In the genomic region with DNA sequence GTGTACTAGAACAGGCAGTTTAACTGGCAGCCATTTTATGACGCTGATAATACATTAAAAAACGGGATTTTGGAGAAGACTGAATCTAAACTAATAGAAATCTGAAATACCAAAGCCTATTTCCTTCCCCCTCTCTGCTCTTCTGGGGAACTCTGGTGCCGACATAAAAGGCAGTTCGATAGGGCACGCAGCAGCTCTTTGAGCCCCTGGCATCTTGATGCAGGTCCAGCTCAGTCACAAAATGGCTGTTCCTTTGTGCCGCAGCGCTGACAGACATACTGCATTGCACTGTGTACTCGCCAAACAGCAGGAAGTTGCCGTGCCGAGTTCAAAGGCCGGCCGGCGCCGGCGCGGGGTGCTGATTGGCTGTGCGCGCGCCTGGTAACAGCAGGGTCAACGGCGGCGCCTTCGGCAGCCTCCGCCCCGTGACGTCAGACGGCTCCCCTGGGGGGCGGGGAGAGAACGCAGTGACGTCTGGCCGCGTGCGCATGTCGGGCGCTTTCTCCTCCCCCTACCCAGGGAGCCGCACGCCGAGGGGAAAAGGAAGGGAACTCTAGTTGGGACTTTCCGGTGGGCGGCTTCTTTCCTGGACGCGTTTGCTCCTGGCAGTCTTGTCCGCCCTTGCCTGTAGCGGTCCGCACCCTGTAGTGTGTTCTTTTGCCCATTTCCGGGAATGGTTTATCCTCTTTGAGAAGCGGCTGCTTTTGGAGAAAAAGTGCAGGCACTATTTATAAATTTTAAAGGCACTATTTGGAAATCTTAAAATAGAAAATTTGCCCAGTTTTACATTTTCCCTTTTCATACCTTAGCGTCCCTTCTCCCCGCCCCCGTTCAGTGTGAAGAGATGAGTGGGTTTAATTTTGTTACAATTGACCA, we compare ENCODE assay signal across 8 cellular contexts. TPM values are rescaled to one million over a fixed set of nuclear protein-coding genes. Genes with fewer than 3 reads are reported as not detected.
A peak's percentile ranks its signal among the peaks of the same experiment; 100 is the strongest.
DNase-seq lines count a peak whose midpoint lies in the region; ATAC-seq lines count a peak whose summit lies in the region.

No MANE protein-coding gene starts in this region.

- H3K27me3 Mint-ChIP-seq in effector memory CD8-positive, alpha-beta T cell, result no peaks in the 10 kb centered on the region
- no peaks in the 10 kb centered on the region for H3K27me3 Mint-ChIP-seq in memory B cell

- peaks cover 82% of the 10 kb centered on the region for H3K36me3 Mint-ChIP-seq in effector memory CD8-positive, alpha-beta T cell (ENCODE audit: insufficient read depth)
- H3K36me3 Mint-ChIP-seq in memory B cell, result peaks cover 20% of the 10 kb centered on the region

- ATAC-seq in GM21367 (IDR thresholded peaks at IDR 0.05; ENCODE audit: unreplicated experiment) (peak; percentile 74), memory B cell (ENCODE audit: low read depth) (peak; percentile 81)
- peak; percentile 85 for ATAC-seq in effector memory CD8-positive, alpha-beta T cell (replicated peaks)

- peak; percentile 99 for DNase-seq in COR-L47 (lab: John Stamatoyannopoulos, UW)
- peak; percentile 99 for DNase-seq in HT1080 (ENCODE audit: low read depth)
- DNase-seq in NOMO-1 (lab: John Stamatoyannopoulos, UW; ENCODE audit: unreplicated experiment in 2 of 2), result peak; percentile 98 to 99
- peak; percentile 97 to 99 (median 98) for DNase-seq in activated CD8-positive, alpha-beta memory T cell treated with anti-CD3 and anti-CD28 coated beads for 48 hours (ENCODE audit: low read depth in 2 of 3, low spot score in 2 of 3)
- peak; percentile 99 to 100 (median 99) for DNase-seq in effector memory CD8-positive, alpha-beta T cell
- DNase-seq in memory B cell (ENCODE audit: low spot score in 2 of 2), result peak; percentile 99
- DNase-seq in stimulated activated CD8-positive, alpha-beta memory T cell treated with anti-CD3 and anti-CD28 coated beads, Interleukin-12 subunit alpha, Interleukin-12 subunit beta, amount 100 ng/mL, for 1 hour (ENCODE audit: low read depth), result peak; percentile 98

- peaks cover 0 to 4% of the 10 kb centered on the region in 2 donors for H3K9me3 Mint-ChIP-seq in effector memory CD8-positive, alpha-beta T cell
- H3K9me3 Mint-ChIP-seq in memory B cell, result peaks cover 3% of the 10 kb centered on the region

- peaks cover 52 to 67% of the 10 kb centered on the region in 2 donors for H3K4me1 Mint-ChIP-seq in effector memory CD8-positive, alpha-beta T cell (ENCODE audit: low read depth in 2 of 2)
- peaks cover 39% of the 10 kb centered on the region for H3K4me1 Mint-ChIP-seq in memory B cell

- peak overlapping the region; percentile 99 to 100 for H3K27ac Mint-ChIP-seq in effector memory CD8-positive, alpha-beta T cell
- peak overlapping the region; percentile 99 for H3K27ac Mint-ChIP-seq in memory B cell

- H3K4me3 Mint-ChIP-seq in effector memory CD8-positive, alpha-beta T cell, result peak overlapping the region; percentile 94 to 98
- peak overlapping the region; percentile 98 for H3K4me3 Mint-ChIP-seq in memory B cell

RNA-seq across cellular contexts. Expression of gene CHD2, which starts 4.1 kb away (rescaled TPM):
- total RNA-seq in HT1080 (2014; rRNA removed; shearing (Covaris generic)), result 16.7 and 28.1 TPM in 2 replicates
- polyA plus RNA-seq in HT1080 (2015; cell fraction: cytosol; rRNA removed), result 24.0 and 28.3 TPM in 2 replicates
- polyA plus RNA-seq in HT1080 (2015; cell fraction: nucleus; rRNA removed), result 84.1 TPM in 2 replicates

Comparison
In these comparisons a context has a peak if more than half of its experiments do, and no peak if none do; other contexts are left out.
1. Peak in every context shown above with its lines: DNase-seq and ATAC-seq.